In genomic region chr3:143216709-143217182, GRCh38 we compare ENCODE assay signal across 14 cellular contexts.
DNase-seq lines count a peak whose midpoint lies in the region; ATAC-seq and TF ChIP-seq lines count a peak whose summit lies in the region.
"Had no signal": no experiment of that assay in that cellular context is flagged by ENCODE, and none has a peak within 500 bp of the region (broad histone marks: within the 10 kb centered on the region; RNA-seq: fewer than 3 reads in every experiment).

No MANE protein-coding gene starts in this region.

- CTCF ChIA-PET in OCI-LY7 (lab: Charles Lee; ENCODE audit: unreplicated experiment), result no interaction called here

- peaks cover 12% of the 10 kb centered on the region for H3K4me1 Mint-ChIP-seq in dendritic cell treated with granulocyte-macrophage colony-stimulating factor and Interleukin-4, amounts not matched to agents 40 ng/mL and 50 ng/mL, for 4 days (ENCODE audit: low read depth)
- H3K4me1 Mint-ChIP-seq in osteocyte (ENCODE audit: unreplicated experiment) (peaks cover 8% of the 10 kb centered on the region), mesothelial cell of epicardium (peaks cover 10% of the 10 kb centered on the region)

- peaks cover 54% of the 10 kb centered on the region for H3K4me1 ChIP-seq in OCI-LY7 (ENCODE audit: insufficient read depth, low read length, poor library complexity, severe bottlenecking)
- H3K4me1 ChIP-seq: A549 had no signal

- H3K27ac Mint-ChIP-seq in dendritic cell treated with granulocyte-macrophage colony-stimulating factor and Interleukin-4, amounts not matched to agents 40 ng/mL and 50 ng/mL, for 4 days, result peak overlapping the region; percentile 26
- peak overlapping the region; percentile 24 for H3K27ac Mint-ChIP-seq in osteocyte (ENCODE audit: unreplicated experiment)
- no peak overlapping the region for H3K27ac Mint-ChIP-seq in mesothelial cell of epicardium

- H2AFZ ChIP-seq in OCI-LY7 (ENCODE audit: low read length), result peak overlapping the region; percentile 56; the same call in 1 of the 2 replicates

- H3K27me3 Mint-ChIP-seq in dendritic cell treated with granulocyte-macrophage colony-stimulating factor and Interleukin-4, amounts not matched to agents 40 ng/mL and 50 ng/mL, for 4 days, result no peaks in the 10 kb centered on the region
- H3K27me3 Mint-ChIP-seq in osteocyte (ENCODE audit: unreplicated experiment), result no peaks in the 10 kb centered on the region
- peaks cover 11% of the 10 kb centered on the region for H3K27me3 Mint-ChIP-seq in mesothelial cell of epicardium (ENCODE audit: low read depth)

- DNase-seq in SIG-M5 treated with dmso at 0.1 percent for 504 hours (lab: John Stamatoyannopoulos, UW; ENCODE audit: unreplicated experiment) (peak; percentile 15), SIG-M5 (lab: John Stamatoyannopoulos, UW) (no peak), OCI-LY7 (ENCODE audit: low spot score) (peak; percentile 24), osteocyte (ENCODE audit: extremely low spot score, unreplicated experiment) (no peak), activated gamma-delta T cell (lab: John Stamatoyannopoulos, UW) (no peak), mesothelial cell of epicardium (ENCODE audit: low spot score in 2 of 2, unreplicated experiment in 2 of 2) (no peak)
- DNase-seq: GDM1; MV-4-11; NCI-H510A treated with DMSO at 0.1 percent for 48 hours; stimulated activated CD4-positive, alpha-beta T cell treated with anti-CD3 and anti-CD28 coated beads, Interleukin-15, amount 100 ng/mL, for 24 hours; stimulated activated naive CD4-positive, alpha-beta T cell treated with Interleukin-2 at 50 U/mL for 16 hours had no signal

- TF ChIP-seq CTCF in OCI-LY7 (conservative IDR thresholded peaks at IDR 0.05; ENCODE audit: low read length) (no peak), osteocyte (IDR thresholded peaks at IDR 0.05) (no peak), mesothelial cell of epicardium (IDR thresholded peaks at IDR 0.05; ENCODE audit: unreplicated experiment) (no peak)

- no peaks in the 10 kb centered on the region for H3K9me3 Mint-ChIP-seq in dendritic cell treated with granulocyte-macrophage colony-stimulating factor and Interleukin-4, amounts not matched to agents 40 ng/mL and 50 ng/mL, for 4 days
- H3K9me3 Mint-ChIP-seq in osteocyte (ENCODE audit: unreplicated experiment) (no peaks in the 10 kb centered on the region), mesothelial cell of epicardium (no peaks in the 10 kb centered on the region)

- no peak for ATAC-seq in GM21381 (IDR thresholded peaks at IDR 0.05; ENCODE audit: unreplicated experiment)
- ATAC-seq: A549 had no signal

- H3K79me2 ChIP-seq in OCI-LY7 (ENCODE audit: insufficient read depth, low read depth, low read length), result no peaks in the 10 kb centered on the region

- peak overlapping the region; percentile 47 for H3K4me2 ChIP-seq in OCI-LY7 (ENCODE audit: low read length)
- H3K4me2 ChIP-seq: A549 had no signal

- H3K9me3 ChIP-seq in OCI-LY7 (ENCODE audit: low read length), result no peaks in the 10 kb centered on the region; the same call in 1 of the 2 replicates
- H3K9me3 ChIP-seq: A549 had no signal

- no TSS peak for BruUV-seq in OCI-LY7 (replicated peaks; lab: Mats Ljungman, UMichigan)

- POLR2A ChIA-PET in OCI-LY7 (lab: Charles Lee), result interaction anchor here (0.6 to 3.2 kb wide), 8 partner anchors 9 to 214 kb away, joined by 3 to 20 read pairs (median 4); no protein-coding TSS in a partner anchor

- no peak overlapping the region for H3K4me3 Mint-ChIP-seq in dendritic cell treated with granulocyte-macrophage colony-stimulating factor and Interleukin-4, amounts not matched to agents 40 ng/mL and 50 ng/mL, for 4 days
- H3K4me3 Mint-ChIP-seq in osteocyte (ENCODE audit: unreplicated experiment) (no peak overlapping the region), mesothelial cell of epicardium (no peak overlapping the region)

- H3K4me3 ChIP-seq in OCI-LY7 (ENCODE audit: low read depth, low read length, poor library complexity, severe bottlenecking), result peak overlapping the region; percentile 9
- H3K4me3 ChIP-seq: A549 had no signal

- H3K36me3 Mint-ChIP-seq in dendritic cell treated with granulocyte-macrophage colony-stimulating factor and Interleukin-4, amounts not matched to agents 40 ng/mL and 50 ng/mL, for 4 days (ENCODE audit: low read depth), result no peaks in the 10 kb centered on the region
- no peaks in the 10 kb centered on the region for H3K36me3 Mint-ChIP-seq in osteocyte (ENCODE audit: unreplicated experiment)
- no peaks in the 10 kb centered on the region for H3K36me3 Mint-ChIP-seq in mesothelial cell of epicardium

- no peak overlapping the region for H3K27ac ChIP-seq in OCI-LY7 (ENCODE audit: low read depth, low read length, poor library complexity, severe bottlenecking)
- H3K27ac ChIP-seq: A549 had no signal

- intact Hi-C loops in OCI-LY7 (cut with micrococcal nuclease; ENCODE audit: unreplicated experiment), result no loop called here
- intact Hi-C loops in dendritic cell treated with granulocyte-macrophage colony-stimulating factor and Interleukin-4, amounts not matched to agents 40 ng/mL and 50 ng/mL, for 4 days (cut with micrococcal nuclease), result no loop called here

- H4K20me1 ChIP-seq in OCI-LY7 (ENCODE audit: insufficient read depth, low read length), result no peaks in the 10 kb centered on the region

- no peaks in the 10 kb centered on the region for H3K9me2 ChIP-seq in OCI-LY7 (ENCODE audit: insufficient read depth, low read length)

- no peaks in the 10 kb centered on the region for H3K36me3 ChIP-seq in OCI-LY7 (ENCODE audit: insufficient read depth, low read length)

Comparison
In these comparisons a context has a peak if more than half of its experiments do, and no peak if none do; other contexts are left out.
1. DNase-seq: peak in SIG-M5 treated with dmso at 0.1 percent for 504 hours (single experiment) and OCI-LY7 (single experiment); none in SIG-M5 (single experiment), osteocyte (single experiment), activated gamma-delta T cell (single experiment) and mesothelial cell of epicardium (0 of 2).